ENCODE assay signal across 1 cellular context in the genomic region with DNA sequence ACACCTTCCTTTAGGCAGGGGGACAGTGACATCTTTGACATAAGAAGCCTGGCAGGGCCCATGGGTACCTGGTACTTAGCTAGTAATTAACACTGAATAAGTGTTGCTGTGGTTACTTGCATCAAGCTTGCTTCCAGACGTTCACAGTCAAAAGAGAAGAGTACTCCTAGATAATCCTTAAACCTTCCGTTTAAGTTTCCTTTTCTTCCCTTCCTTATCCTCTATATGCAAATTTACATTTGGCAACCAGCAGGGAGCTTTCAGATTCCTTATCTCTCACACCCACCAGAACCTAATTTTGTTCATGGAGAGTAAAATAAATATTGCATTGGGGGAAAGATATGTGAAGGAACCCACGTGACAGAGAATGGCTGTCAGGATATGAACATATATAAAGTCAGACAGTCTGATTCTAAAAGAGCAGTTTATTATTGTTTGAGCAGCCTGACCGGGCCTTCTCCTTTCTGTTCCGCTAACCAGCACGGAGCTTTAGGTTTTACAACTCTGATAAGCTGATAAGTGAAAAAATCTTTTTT.
TF ChIP-seq lines count a peak whose summit lies in the region.

No MANE protein-coding gene starts in this region.

TF ChIP-seq in K562, 482 proteins besides CTCF, POLR2A, EP300 and RAD21 (continued from another document and continues in another):
- TF ChIP-seq PCBP2 (IDR thresholded peaks at IDR 0.05; ENCODE audit: low read depth, low read length, poor library complexity, severe bottlenecking) (no peak), DPF2 (IDR thresholded peaks at IDR 0.05) (0 out of 2 replicates have a peak, but pooled peaks have one; percentile 65), ELF1 (tag; IDR thresholded peaks at IDR 0.05) (0 out of 2 replicates have a peak, but pooled peaks have one; percentile 29), NR3C1 (CRISPR knock-in tag; IDR thresholded peaks at IDR 0.05) (no peak), ZBED1 (IDR thresholded peaks at IDR 0.05) (no peak), ZFPM2 (CRISPR knock-in tag; IDR thresholded peaks at IDR 0.05) (no peak), DMBX1 (CRISPR knock-in tag; IDR thresholded peaks at IDR 0.05; ENCODE audit: borderline replicate concordance) (no peak), BHLHE40 (IDR thresholded peaks at IDR 0.05; ENCODE audit: low read length) (peak; percentile 53), ATF7 (IDR thresholded peaks at IDR 0.05) (peak; percentile 65; the same call in 1 of the 2 replicates), ARID2 (IDR thresholded peaks at IDR 0.05) (no peak), SMARCA5 (IDR thresholded peaks at IDR 0.05) (no peak), MYC (IDR thresholded peaks at IDR 0.05; ENCODE audit: low read depth, low read length) (peak; percentile 32; the same call in 1 of the 2 replicates), MYC (CRISPR knock-in tag; IDR thresholded peaks at IDR 0.05; ENCODE audit: borderline replicate concordance, low read depth) (no peak), ZNF197 (CRISPR knock-in tag; IDR thresholded peaks at IDR 0.05; ENCODE audit: low read depth) (no peak), KDM5B (IDR thresholded peaks at IDR 0.05; ENCODE audit: insufficient replicate concordance, low read depth, low read length) (no peak), EGR1 (conservative IDR thresholded peaks at IDR 0.05) (no peak), BRF1 (IDR thresholded peaks at IDR 0.05; ENCODE audit: borderline replicate concordance, extremely low read depth, insufficient read length) (no peak), PML (IDR thresholded peaks at IDR 0.05; ENCODE audit: low read length) (0 out of 2 replicates have a peak, but pooled peaks have one; percentile 11), CXXC5 (CRISPR knock-in tag; IDR thresholded peaks at IDR 0.05) (peak; percentile 34; the same call in 1 of the 2 replicates), NRF1 (conservative IDR thresholded peaks at IDR 0.05 in 1 of 2, IDR thresholded peaks at IDR 0.05 in 1 of 2) (no peak), SLC30A9 (CRISPR knock-in tag; IDR thresholded peaks at IDR 0.05) (no peak), CBFA2T2 (conservative IDR thresholded peaks at IDR 0.05) (peak; percentile 57), ZC3H4 (CRISPR knock-in tag; IDR thresholded peaks at IDR 0.05; ENCODE audit: borderline replicate concordance) (no peak), PYGO2 (tag; IDR thresholded peaks at IDR 0.05) (no peak), CBX3 (IDR thresholded peaks at IDR 0.05; ENCODE audit: borderline replicate concordance in 1 of 2, low read length in 2 of 2) (no peak), SETDB1 (IDR thresholded peaks at IDR 0.05; ENCODE audit: low read length) (no peak), NFE2L1 (tag; IDR thresholded peaks at IDR 0.05; ENCODE audit: borderline replicate concordance, low read depth) (no peak), ZNF134 (CRISPR knock-in tag; conservative IDR thresholded peaks at IDR 0.05) (no peak), PTRF (tag; IDR thresholded peaks at IDR 0.05) (no peak), NCOA4 (IDR thresholded peaks at IDR 0.05; ENCODE audit: partially characterized antibody) (no peak), ETV1 (tag; conservative IDR thresholded peaks at IDR 0.05; ENCODE audit: low read depth) (no peak), POLR2AphosphoS5 (IDR thresholded peaks at IDR 0.05; ENCODE audit: control insufficient read depth, insufficient read depth, low read depth, low read length) (no peak), ZNF589 (CRISPR knock-in tag; IDR thresholded peaks at IDR 0.05; ENCODE audit: low read depth) (no peak), EP400 (IDR thresholded peaks at IDR 0.05) (peak; percentile 32; the same call in 1 of the 2 replicates), FOXJ2 (tag; IDR thresholded peaks at IDR 0.05) (peak; percentile 80), IFI16 (CRISPR knock-in tag; IDR thresholded peaks at IDR 0.05) (no peak), PURB (CRISPR knock-in tag; IDR thresholded peaks at IDR 0.05; ENCODE audit: low read depth) (no peak)
- TF ChIP-seq, protein P1, sequence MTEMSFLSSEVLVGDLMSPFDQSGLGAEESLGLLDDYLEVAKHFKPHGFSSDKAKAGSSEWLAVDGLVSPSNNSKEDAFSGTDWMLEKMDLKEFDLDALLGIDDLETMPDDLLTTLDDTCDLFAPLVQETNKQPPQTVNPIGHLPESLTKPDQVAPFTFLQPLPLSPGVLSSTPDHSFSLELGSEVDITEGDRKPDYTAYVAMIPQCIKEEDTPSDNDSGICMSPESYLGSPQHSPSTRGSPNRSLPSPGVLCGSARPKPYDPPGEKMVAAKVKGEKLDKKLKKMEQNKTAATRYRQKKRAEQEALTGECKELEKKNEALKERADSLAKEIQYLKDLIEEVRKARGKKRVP (CRISPR knock-in tag; IDR thresholded peaks at IDR 0.05), result no peak
- TF ChIP-seq, protein P2, sequence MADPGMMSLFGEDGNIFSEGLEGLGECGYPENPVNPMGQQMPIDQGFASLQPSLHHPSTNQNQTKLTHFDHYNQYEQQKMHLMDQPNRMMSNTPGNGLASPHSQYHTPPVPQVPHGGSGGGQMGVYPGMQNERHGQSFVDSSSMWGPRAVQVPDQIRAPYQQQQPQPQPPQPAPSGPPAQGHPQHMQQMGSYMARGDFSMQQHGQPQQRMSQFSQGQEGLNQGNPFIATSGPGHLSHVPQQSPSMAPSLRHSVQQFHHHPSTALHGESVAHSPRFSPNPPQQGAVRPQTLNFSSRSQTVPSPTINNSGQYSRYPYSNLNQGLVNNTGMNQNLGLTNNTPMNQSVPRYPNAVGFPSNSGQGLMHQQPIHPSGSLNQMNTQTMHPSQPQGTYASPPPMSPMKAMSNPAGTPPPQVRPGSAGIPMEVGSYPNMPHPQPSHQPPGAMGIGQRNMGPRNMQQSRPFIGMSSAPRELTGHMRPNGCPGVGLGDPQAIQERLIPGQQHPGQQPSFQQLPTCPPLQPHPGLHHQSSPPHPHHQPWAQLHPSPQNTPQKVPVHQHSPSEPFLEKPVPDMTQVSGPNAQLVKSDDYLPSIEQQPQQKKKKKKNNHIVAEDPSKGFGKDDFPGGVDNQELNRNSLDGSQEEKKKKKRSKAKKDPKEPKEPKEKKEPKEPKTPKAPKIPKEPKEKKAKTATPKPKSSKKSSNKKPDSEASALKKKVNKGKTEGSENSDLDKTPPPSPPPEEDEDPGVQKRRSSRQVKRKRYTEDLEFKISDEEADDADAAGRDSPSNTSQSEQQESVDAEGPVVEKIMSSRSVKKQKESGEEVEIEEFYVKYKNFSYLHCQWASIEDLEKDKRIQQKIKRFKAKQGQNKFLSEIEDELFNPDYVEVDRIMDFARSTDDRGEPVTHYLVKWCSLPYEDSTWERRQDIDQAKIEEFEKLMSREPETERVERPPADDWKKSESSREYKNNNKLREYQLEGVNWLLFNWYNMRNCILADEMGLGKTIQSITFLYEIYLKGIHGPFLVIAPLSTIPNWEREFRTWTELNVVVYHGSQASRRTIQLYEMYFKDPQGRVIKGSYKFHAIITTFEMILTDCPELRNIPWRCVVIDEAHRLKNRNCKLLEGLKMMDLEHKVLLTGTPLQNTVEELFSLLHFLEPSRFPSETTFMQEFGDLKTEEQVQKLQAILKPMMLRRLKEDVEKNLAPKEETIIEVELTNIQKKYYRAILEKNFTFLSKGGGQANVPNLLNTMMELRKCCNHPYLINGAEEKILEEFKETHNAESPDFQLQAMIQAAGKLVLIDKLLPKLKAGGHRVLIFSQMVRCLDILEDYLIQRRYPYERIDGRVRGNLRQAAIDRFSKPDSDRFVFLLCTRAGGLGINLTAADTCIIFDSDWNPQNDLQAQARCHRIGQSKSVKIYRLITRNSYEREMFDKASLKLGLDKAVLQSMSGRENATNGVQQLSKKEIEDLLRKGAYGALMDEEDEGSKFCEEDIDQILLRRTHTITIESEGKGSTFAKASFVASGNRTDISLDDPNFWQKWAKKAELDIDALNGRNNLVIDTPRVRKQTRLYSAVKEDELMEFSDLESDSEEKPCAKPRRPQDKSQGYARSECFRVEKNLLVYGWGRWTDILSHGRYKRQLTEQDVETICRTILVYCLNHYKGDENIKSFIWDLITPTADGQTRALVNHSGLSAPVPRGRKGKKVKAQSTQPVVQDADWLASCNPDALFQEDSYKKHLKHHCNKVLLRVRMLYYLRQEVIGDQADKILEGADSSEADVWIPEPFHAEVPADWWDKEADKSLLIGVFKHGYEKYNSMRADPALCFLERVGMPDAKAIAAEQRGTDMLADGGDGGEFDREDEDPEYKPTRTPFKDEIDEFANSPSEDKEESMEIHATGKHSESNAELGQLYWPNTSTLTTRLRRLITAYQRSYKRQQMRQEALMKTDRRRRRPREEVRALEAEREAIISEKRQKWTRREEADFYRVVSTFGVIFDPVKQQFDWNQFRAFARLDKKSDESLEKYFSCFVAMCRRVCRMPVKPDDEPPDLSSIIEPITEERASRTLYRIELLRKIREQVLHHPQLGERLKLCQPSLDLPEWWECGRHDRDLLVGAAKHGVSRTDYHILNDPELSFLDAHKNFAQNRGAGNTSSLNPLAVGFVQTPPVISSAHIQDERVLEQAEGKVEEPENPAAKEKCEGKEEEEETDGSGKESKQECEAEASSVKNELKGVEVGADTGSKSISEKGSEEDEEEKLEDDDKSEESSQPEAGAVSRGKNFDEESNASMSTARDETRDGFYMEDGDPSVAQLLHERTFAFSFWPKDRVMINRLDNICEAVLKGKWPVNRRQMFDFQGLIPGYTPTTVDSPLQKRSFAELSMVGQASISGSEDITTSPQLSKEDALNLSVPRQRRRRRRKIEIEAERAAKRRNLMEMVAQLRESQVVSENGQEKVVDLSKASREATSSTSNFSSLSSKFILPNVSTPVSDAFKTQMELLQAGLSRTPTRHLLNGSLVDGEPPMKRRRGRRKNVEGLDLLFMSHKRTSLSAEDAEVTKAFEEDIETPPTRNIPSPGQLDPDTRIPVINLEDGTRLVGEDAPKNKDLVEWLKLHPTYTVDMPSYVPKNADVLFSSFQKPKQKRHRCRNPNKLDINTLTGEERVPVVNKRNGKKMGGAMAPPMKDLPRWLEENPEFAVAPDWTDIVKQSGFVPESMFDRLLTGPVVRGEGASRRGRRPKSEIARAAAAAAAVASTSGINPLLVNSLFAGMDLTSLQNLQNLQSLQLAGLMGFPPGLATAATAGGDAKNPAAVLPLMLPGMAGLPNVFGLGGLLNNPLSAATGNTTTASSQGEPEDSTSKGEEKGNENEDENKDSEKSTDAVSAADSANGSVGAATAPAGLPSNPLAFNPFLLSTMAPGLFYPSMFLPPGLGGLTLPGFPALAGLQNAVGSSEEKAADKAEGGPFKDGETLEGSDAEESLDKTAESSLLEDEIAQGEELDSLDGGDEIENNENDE (IDR thresholded peaks at IDR 0.05; ENCODE audit: low read depth, low read length), result no peak
- TF ChIP-seq, protein P3, sequence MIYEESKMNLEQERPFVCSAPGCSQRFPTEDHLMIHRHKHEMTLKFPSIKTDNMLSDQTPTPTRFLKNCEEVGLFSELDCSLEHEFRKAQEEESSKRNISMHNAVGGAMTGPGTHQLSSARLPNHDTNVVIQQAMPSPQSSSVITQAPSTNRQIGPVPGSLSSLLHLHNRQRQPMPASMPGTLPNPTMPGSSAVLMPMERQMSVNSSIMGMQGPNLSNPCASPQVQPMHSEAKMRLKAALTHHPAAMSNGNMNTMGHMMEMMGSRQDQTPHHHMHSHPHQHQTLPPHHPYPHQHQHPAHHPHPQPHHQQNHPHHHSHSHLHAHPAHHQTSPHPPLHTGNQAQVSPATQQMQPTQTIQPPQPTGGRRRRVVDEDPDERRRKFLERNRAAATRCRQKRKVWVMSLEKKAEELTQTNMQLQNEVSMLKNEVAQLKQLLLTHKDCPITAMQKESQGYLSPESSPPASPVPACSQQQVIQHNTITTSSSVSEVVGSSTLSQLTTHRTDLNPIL (CRISPR knock-in tag; IDR thresholded peaks at IDR 0.05), result no peak
- TF ChIP-seq, protein P4, sequence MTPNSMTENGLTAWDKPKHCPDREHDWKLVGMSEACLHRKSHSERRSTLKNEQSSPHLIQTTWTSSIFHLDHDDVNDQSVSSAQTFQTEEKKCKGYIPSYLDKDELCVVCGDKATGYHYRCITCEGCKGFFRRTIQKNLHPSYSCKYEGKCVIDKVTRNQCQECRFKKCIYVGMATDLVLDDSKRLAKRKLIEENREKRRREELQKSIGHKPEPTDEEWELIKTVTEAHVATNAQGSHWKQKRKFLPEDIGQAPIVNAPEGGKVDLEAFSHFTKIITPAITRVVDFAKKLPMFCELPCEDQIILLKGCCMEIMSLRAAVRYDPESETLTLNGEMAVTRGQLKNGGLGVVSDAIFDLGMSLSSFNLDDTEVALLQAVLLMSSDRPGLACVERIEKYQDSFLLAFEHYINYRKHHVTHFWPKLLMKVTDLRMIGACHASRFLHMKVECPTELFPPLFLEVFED (CRISPR knock-in tag; conservative IDR thresholded peaks at IDR 0.05), result no peak
- TF ChIP-seq, protein P5, sequence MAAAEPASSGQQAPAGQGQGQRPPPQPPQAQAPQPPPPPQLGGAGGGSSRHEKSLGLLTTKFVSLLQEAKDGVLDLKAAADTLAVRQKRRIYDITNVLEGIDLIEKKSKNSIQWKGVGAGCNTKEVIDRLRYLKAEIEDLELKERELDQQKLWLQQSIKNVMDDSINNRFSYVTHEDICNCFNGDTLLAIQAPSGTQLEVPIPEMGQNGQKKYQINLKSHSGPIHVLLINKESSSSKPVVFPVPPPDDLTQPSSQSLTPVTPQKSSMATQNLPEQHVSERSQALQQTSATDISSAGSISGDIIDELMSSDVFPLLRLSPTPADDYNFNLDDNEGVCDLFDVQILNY (CRISPR knock-in tag; IDR thresholded peaks at IDR 0.05), result no peak
- TF ChIP-seq, protein P6, sequence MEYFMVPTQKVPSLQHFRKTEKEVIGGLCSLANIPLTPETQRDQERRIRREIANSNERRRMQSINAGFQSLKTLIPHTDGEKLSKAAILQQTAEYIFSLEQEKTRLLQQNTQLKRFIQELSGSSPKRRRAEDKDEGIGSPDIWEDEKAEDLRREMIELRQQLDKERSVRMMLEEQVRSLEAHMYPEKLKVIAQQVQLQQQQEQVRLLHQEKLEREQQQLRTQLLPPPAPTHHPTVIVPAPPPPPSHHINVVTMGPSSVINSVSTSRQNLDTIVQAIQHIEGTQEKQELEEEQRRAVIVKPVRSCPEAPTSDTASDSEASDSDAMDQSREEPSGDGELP (CRISPR knock-in tag; IDR thresholded peaks at IDR 0.05; ENCODE audit: borderline replicate concordance), result no peak
- TF ChIP-seq, protein P7, sequence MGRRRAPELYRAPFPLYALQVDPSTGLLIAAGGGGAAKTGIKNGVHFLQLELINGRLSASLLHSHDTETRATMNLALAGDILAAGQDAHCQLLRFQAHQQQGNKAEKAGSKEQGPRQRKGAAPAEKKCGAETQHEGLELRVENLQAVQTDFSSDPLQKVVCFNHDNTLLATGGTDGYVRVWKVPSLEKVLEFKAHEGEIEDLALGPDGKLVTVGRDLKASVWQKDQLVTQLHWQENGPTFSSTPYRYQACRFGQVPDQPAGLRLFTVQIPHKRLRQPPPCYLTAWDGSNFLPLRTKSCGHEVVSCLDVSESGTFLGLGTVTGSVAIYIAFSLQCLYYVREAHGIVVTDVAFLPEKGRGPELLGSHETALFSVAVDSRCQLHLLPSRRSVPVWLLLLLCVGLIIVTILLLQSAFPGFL (CRISPR knock-in tag; IDR thresholded peaks at IDR 0.05), result no peak
- TF ChIP-seq, protein P8, sequence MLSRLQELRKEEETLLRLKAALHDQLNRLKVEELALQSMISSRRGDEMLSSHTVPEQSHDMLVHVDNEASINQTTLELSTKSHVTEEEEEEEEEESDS (CRISPR knock-in tag; IDR thresholded peaks at IDR 0.05), result no peak
- TF ChIP-seq, protein P9, sequence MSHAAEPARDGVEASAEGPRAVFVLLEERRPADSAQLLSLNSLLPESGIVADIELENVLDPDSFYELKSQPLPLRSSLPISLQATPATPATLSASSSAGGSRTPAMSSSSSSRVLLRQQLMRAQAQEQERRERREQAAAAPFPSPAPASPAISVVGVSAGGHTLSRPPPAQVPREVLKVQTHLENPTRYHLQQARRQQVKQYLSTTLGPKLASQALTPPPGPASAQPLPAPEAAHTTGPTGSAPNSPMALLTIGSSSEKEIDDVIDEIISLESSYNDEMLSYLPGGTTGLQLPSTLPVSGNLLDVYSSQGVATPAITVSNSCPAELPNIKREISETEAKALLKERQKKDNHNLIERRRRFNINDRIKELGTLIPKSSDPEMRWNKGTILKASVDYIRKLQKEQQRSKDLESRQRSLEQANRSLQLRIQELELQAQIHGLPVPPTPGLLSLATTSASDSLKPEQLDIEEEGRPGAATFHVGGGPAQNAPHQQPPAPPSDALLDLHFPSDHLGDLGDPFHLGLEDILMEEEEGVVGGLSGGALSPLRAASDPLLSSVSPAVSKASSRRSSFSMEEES (CRISPR knock-in tag; IDR thresholded peaks at IDR 0.05), result peak; percentile 88
